Comparison of ENCODE assay signal across 27 cellular contexts in the genomic region with DNA sequence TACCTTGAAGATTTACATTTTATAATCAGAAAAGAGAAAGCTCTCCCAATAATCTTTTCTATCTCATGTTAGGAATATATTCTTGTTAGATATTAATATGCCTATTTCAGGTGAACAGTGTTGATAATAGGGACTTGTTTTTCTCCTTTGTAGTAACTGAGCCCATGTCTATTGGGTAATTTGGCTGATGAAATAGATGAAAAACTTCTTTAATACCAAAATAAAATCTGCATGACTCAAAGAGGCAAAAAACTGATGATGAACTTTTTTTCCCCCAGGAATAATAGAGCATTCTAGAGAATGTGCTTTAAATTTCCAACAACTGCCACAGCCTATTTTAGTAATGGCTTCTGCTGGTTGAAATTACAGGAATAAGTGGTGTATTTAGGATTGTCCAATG.
"Had no signal": no experiment of that assay in that cellular context is flagged by ENCODE, and none has a peak within 500 bp of the region (broad histone marks: within the 10 kb centered on the region; RNA-seq: fewer than 3 reads in every experiment).

No MANE protein-coding gene starts in this region.

- H3K4me1 ChIP-seq: body of pancreas, left lung, pancreas, psoas muscle, right atrium auricular region, stomach, transverse colon had no signal

- H3K27me3 Mint-ChIP-seq: activated CD4-positive, alpha-beta T cell treated with anti-CD3 and anti-CD28 coated beads, Interleukin-2, amount 10 ng/mL, durations not matched to agents 7 days and 5 days; stimulated activated memory B cell treated with anti-CD40 and anti-IgM and Interleukin-4, amounts not matched to agents 10 μg/mL and 1 μg/mL and 100 μg/mL, for 72 hours; T-cell had no signal

- H3K9me3 Mint-ChIP-seq: activated CD4-positive, alpha-beta T cell treated with anti-CD3 and anti-CD28 coated beads, Interleukin-2, amount 10 ng/mL, durations not matched to agents 7 days and 5 days; activated T-helper 1 cell treated with anti-CD3 and anti-CD28 coated beads, Interleukin-12 subunit alpha, Interleukin-12 subunit beta, Interleukin-2, Interleukin-4 antibody, amounts not matched to agents 30 ng/mL and 10 ng/mL and 1 ng/mL, durations not matched to agents 14 hours and 24 hours and 36 hours; stimulated activated memory B cell treated with anti-CD40 and anti-IgM and Interleukin-4, amounts not matched to agents 10 μg/mL and 1 μg/mL and 100 μg/mL, for 72 hours had no signal

- H3K4me1 Mint-ChIP-seq: activated CD4-positive, alpha-beta T cell treated with anti-CD3 and anti-CD28 coated beads, Interleukin-2, amount 10 ng/mL, durations not matched to agents 7 days and 5 days; activated naive CD8-positive, alpha-beta T cell treated with anti-CD3 and anti-CD28 coated beads, Interleukin-2, amount 50 U/mL, for 24 hours; immature natural killer cell; nephron; stimulated activated memory B cell treated with anti-CD40 and anti-IgM and Interleukin-4, amounts not matched to agents 10 μg/mL and 1 μg/mL and 100 μg/mL, for 72 hours; T-cell had no signal

- H3K4me3 Mint-ChIP-seq: activated CD4-positive, alpha-beta T cell treated with anti-CD3 and anti-CD28 coated beads, Interleukin-2, amount 10 ng/mL, durations not matched to agents 7 days and 5 days; activated CD8-positive, alpha-beta T cell treated with anti-CD3 and anti-CD28 coated beads, Interleukin-2, amount 10 ng/mL, durations not matched to agents 7 days and 5 days; activated naive CD8-positive, alpha-beta T cell treated with anti-CD3 and anti-CD28 coated beads, Interleukin-2, amount 50 U/mL, for 24 hours; activated T-helper 1 cell treated with anti-CD3 and anti-CD28 coated beads, Interleukin-12 subunit alpha, Interleukin-12 subunit beta, Interleukin-2, Interleukin-4 antibody, amounts not matched to agents 30 ng/mL and 10 ng/mL and 1 ng/mL, durations not matched to agents 14 hours and 24 hours and 36 hours; immature natural killer cell; nephron; stimulated activated memory B cell treated with anti-CD40 and anti-IgM and Interleukin-4, amounts not matched to agents 10 μg/mL and 1 μg/mL and 100 μg/mL, for 72 hours; T-cell had no signal

- DNase-seq: activated CD4-positive, alpha-beta T cell treated with anti-CD3 and anti-CD28 coated beads, Interleukin-2, amount 10 ng/mL, durations not matched to agents 7 days and 5 days; activated CD4-positive, CD25-positive, alpha-beta regulatory T cell treated with anti-CD3 and anti-CD28 coated beads, Interleukin-2, amount 50 U/mL, for 72 hours; activated CD8-positive, alpha-beta T cell treated with anti-CD3 and anti-CD28 coated beads, Interleukin-2, amount 10 ng/mL, durations not matched to agents 7 days and 5 days; activated gamma-delta T cell; activated naive CD4-positive, alpha-beta T cell treated with anti-CD3 and anti-CD28 coated beads, Interleukin-2, amount 50 U/mL, for 16 hours; activated naive CD8-positive, alpha-beta T cell treated with anti-CD3 and anti-CD28 coated beads, Interleukin-2, amount 50 U/mL, for 24 hours; anterior cingulate cortex; body of pancreas; effector memory CD4-positive, alpha-beta T cell; foreskin melanocyte; immature natural killer cell; left lung; midbrain; pancreas; psoas muscle; stimulated activated CD4-positive, alpha-beta T cell treated with anti-CD3 and anti-CD28 coated beads, Interleukin-1b, Interleukin-23, amount 100 ng/mL, for 48 hours; stomach; T-cell; transverse colon; WERI-Rb-1 had no signal

- H3K9me3 ChIP-seq: body of pancreas, left lung, neutrophil, pancreas, psoas muscle, right atrium auricular region, stomach, transverse colon had no signal

- H3K27ac ChIP-seq: body of pancreas, left lung, neutrophil, pancreas, psoas muscle, right atrium auricular region, skin epidermis, stomach, transverse colon, WERI-Rb-1 had no signal

- H3K36me3 ChIP-seq: left lung, neutrophil, pancreas, right atrium auricular region, stomach, transverse colon, WERI-Rb-1 had no signal

- H3K4me3 ChIP-seq: body of pancreas, left lung, lung, pancreas, psoas muscle, right atrium auricular region, skin epidermis, stomach, transverse colon had no signal

- H3K27me3 ChIP-seq: body of pancreas, left lung, neutrophil, pancreas, right atrium auricular region, stomach, transverse colon had no signal

- H3K27ac Mint-ChIP-seq: activated CD4-positive, alpha-beta T cell treated with anti-CD3 and anti-CD28 coated beads, Interleukin-2, amount 10 ng/mL, durations not matched to agents 7 days and 5 days; activated CD8-positive, alpha-beta T cell treated with anti-CD3 and anti-CD28 coated beads, Interleukin-2, amount 10 ng/mL, durations not matched to agents 7 days and 5 days; activated naive CD8-positive, alpha-beta T cell treated with anti-CD3 and anti-CD28 coated beads, Interleukin-2, amount 50 U/mL, for 24 hours; activated T-helper 1 cell treated with anti-CD3 and anti-CD28 coated beads, Interleukin-12 subunit alpha, Interleukin-12 subunit beta, Interleukin-2, Interleukin-4 antibody, amounts not matched to agents 30 ng/mL and 10 ng/mL and 1 ng/mL, durations not matched to agents 14 hours and 24 hours and 36 hours; immature natural killer cell; nephron; stimulated activated memory B cell treated with anti-CD40 and anti-IgM and Interleukin-4, amounts not matched to agents 10 μg/mL and 1 μg/mL and 100 μg/mL, for 72 hours; T-cell had no signal

- H3K36me3 Mint-ChIP-seq: immature natural killer cell; stimulated activated memory B cell treated with anti-CD40 and anti-IgM and Interleukin-4, amounts not matched to agents 10 μg/mL and 1 μg/mL and 100 μg/mL, for 72 hours; T-cell had no signal

- ATAC-seq: activated CD8-positive, alpha-beta T cell treated with anti-CD3 and anti-CD28 coated beads, Interleukin-2, amount 10 ng/mL, durations not matched to agents 7 days and 5 days; activated naive CD8-positive, alpha-beta T cell treated with anti-CD3 and anti-CD28 coated beads, Interleukin-2, amount 50 U/mL, for 24 hours; body of pancreas; left lung; pancreas; psoas muscle; stimulated activated memory B cell treated with anti-CD40 and anti-IgM and Interleukin-4, amounts not matched to agents 10 μg/mL and 1 μg/mL and 100 μg/mL, for 72 hours; T-cell had no signal
